9 cellular contexts compared by ENCODE assay signal in genomic region chr22:36323182-36323854, GRCh38.
DNase-seq lines count a peak whose midpoint lies in the region; ATAC-seq and TF ChIP-seq lines count a peak whose summit lies in the region.
"Had no signal": no experiment of that assay in that cellular context is flagged by ENCODE, and none has a peak within 500 bp of the region (broad histone marks: within the 10 kb centered on the region; RNA-seq: fewer than 3 reads in every experiment).

No MANE protein-coding gene starts in this region.

- no peak for TF ChIP-seq POLR2A in spleen (IDR thresholded peaks at IDR 0.05)

- in situ Hi-C loops in astrocyte of the cerebellum (cut with HindIII; ENCODE audit: low sequenced_read_pairs) = no loop called here

- H3K27ac ChIP-seq in HUES6 (ENCODE audit: low read depth, low read length) (0 out of 2 replicates have a peak overlapping the region, but pooled peaks have one; percentile 27), spleen (peak overlapping the region; percentile 58 to 97 (median 92))

- intact Hi-C loops in spleen (cut with DNase I; ENCODE audit: low total_unique reads) = no loop called here

- TF ChIP-seq CTCF in astrocyte of the cerebellum (IDR thresholded peaks at IDR 0.05; ENCODE audit: low read depth, low read length, missing control alignments) = no peak
- TF ChIP-seq CTCF in spleen (IDR thresholded peaks at IDR 0.05 in 8 of 11, conservative IDR thresholded peaks at IDR 0.05 in 3 of 11) = no peak

- H3K27me3 ChIP-seq in HUES6 (ENCODE audit: control insufficient read depth, insufficient read depth, low read length) (no peaks in the 10 kb centered on the region), spleen (replicated peaks in 1 of 7) (no peaks in the 10 kb centered on the region)

- H3K4me3 ChIP-seq in HUES6 (ENCODE audit: low read depth, low read length) (no peak overlapping the region), astrocyte of the cerebellum (ENCODE audit: low read depth, low read length) (no peak overlapping the region), spleen (no peak overlapping the region)

- H3K9me3 ChIP-seq in HUES6 (ENCODE audit: control insufficient read depth, insufficient read depth, low read depth, low read length) = no peaks in the 10 kb centered on the region
- H3K9me3 ChIP-seq in spleen = no peaks in the 10 kb centered on the region

- peak; percentile 70 for DNase-seq in astrocyte of the cerebellum (ENCODE audit: low read depth)
- peak; percentile 67 for DNase-seq in iris pigment epithelial cell (ENCODE audit: low read depth)
- no peak for DNase-seq in spleen
- DNase-seq in MV-4-11 (lab: John Stamatoyannopoulos, UW) = no peak
- DNase-seq in DMS114 treated with DMSO at 0.1 percent for 48 hours (lab: John Stamatoyannopoulos, UW; ENCODE audit: unreplicated experiment) = no peak
- DNase-seq: NCI-H1105 treated with DMSO at 0.1 percent for 48 hours had no signal

- peaks cover 5% of the 10 kb centered on the region; the same call in 1 of the 2 replicates for H3K4me1 ChIP-seq in HUES6 (ENCODE audit: control insufficient read depth, insufficient read depth, low read length)
- peaks cover 46 to 99% (median 81%) of the 10 kb centered on the region in 6 donors for H3K4me1 ChIP-seq in spleen

- H3K9ac ChIP-seq in HUES6 (ENCODE audit: low read length) = no peak overlapping the region

- H3K36me3 ChIP-seq in HUES6 (ENCODE audit: control insufficient read depth, insufficient read depth, low read length) (peaks cover 97% of the 10 kb centered on the region), spleen (peaks cover 6 to 100% (median 99%) of the 10 kb centered on the region in 6 donors)

- WGBS in spleen, 5 donors = 52 to 78% (median 68%) methylated on average over 4 to 14 of the region's 14 CpGs

- ATAC-seq in HG03039 (IDR thresholded peaks at IDR 0.05; ENCODE audit: unreplicated experiment) (no peak), GM18870 (IDR thresholded peaks at IDR 0.05; ENCODE audit: unreplicated experiment) (no peak)

Comparison
In these comparisons a context has a peak if more than half of its experiments do, and no peak if none do; other contexts are left out.
1. DNase-seq: peak in astrocyte of the cerebellum (single experiment) and iris pigment epithelial cell (single experiment); none in spleen (single experiment), MV-4-11 (single experiment) and DMS114 treated with DMSO at 0.1 percent for 48 hours (single experiment).